ENCODE assay signal across 36 cellular contexts in the genomic region with DNA sequence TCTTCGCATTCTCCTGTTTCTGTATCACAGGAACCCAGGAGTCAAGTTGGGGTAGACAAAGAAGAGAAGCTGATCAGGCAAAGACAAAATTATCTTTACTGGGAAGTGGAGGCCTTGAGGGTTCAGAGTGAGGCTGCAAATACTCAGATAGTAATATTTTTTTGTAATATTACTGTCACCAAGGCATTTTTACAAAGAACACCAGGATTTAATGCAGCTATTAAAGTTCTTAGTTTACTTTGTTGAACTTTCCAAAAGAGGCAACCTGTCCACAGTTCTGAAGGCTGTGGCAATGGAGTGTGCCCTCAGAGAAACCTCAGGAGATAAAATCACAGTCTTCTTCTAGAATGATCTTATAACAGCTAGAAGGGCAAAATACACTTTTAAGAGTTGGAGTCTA.
"Had no signal": no experiment of that assay in that cellular context is flagged by ENCODE, and none has a peak within 500 bp of the region (broad histone marks: within the 10 kb centered on the region; RNA-seq: fewer than 3 reads in every experiment).

No MANE protein-coding gene starts in this region.

- H3K27me3 ChIP-seq: brain microvascular endothelial cell had no signal

- H3K4me2 ChIP-seq: PC-9 had no signal

- H3K9me3 Mint-ChIP-seq: activated CD4-positive, alpha-beta memory T cell treated with anti-CD3 and anti-CD28 coated beads, Interleukin-2, amount 10 ng/mL, durations not matched to agents 7 days and 5 days; activated naive CD4-positive, alpha-beta T cell treated with anti-CD3 and anti-CD28 coated beads, Interleukin-2, amount 10 ng/mL, durations not matched to agents 7 days and 5 days; activated naive CD8-positive, alpha-beta T cell treated with anti-CD3 and anti-CD28 coated beads, Interleukin-2, amount 50 U/mL, for 24 hours; IgD-negative memory B cell had no signal

- H3K27ac ChIP-seq: brain microvascular endothelial cell, PC-9, RWPE1, WERI-Rb-1 had no signal

- H3K4me3 ChIP-seq: PC-9 had no signal

- ATAC-seq: activated CD8-positive, alpha-beta memory T cell treated with anti-CD3 and anti-CD28 coated beads, Interleukin-2, amount 10 ng/mL, durations not matched to agents 7 days and 5 days; activated naive CD8-positive, alpha-beta T cell treated with anti-CD3 and anti-CD28 coated beads, Interleukin-2, amount 50 U/mL, for 24 hours; Right ventricle myocardium inferior had no signal

- DNase-seq: activated CD4-positive, alpha-beta memory T cell treated with anti-CD3 and anti-CD28 coated beads, Interleukin-2, amount 10 ng/mL, durations not matched to agents 7 days and 5 days; activated CD4-positive, alpha-beta T cell treated with anti-CD3 and anti-CD28 coated beads for 1 hour; activated CD4-positive, alpha-beta T cell treated with anti-CD3 and anti-CD28 coated beads for 48 hours; activated CD4-positive, CD25-positive, alpha-beta regulatory T cell; activated CD8-positive, alpha-beta memory T cell treated with anti-CD3 and anti-CD28 coated beads for 24 hours; activated CD8-positive, alpha-beta memory T cell treated with anti-CD3 and anti-CD28 coated beads, Interleukin-2, amount 10 ng/mL, durations not matched to agents 7 days and 5 days; activated CD8-positive, alpha-beta memory T cell treated with anti-CD3 and anti-CD28 coated beads, Interleukin-2, amount 50 U/mL, for 48 hours; activated effector memory CD4-positive, alpha-beta T cell treated with Interleukin-2 at 50 U/mL for 16 hours; activated naive CD4-positive, alpha-beta T cell treated with anti-CD3 and anti-CD28 coated beads, Interleukin-2, amount 10 ng/mL, durations not matched to agents 7 days and 5 days; activated naive CD8-positive, alpha-beta T cell treated with anti-CD3 and anti-CD28 coated beads, Interleukin-2, amount 50 U/mL, for 24 hours; activated T-cell treated with anti-CD3 and anti-CD28 coated beads, Interleukin-2, amount 50 U/mL, for 48 hours; amniotic stem cell; aorta; brain microvascular endothelial cell; Karpas-422; KBM-7; NCI-H1105; NCI-H1417 treated with DMSO at 0.1 percent for 48 hours; NCI-H1694; NCI-H1930; NCI-H2081 treated with DMSO at 0.1 percent for 48 hours; NCI-H345; NCI-H510A; NCI-H526; NCI-H748 treated with DMSO at 0.1 percent for 48 hours; PC-9; SIG-M5; SW 1271; T-helper 1 cell; T-helper 2 cell; T-helper 9 cell; WERI-Rb-1 had no signal

- H3K27me3 Mint-ChIP-seq: activated CD4-positive, alpha-beta memory T cell treated with anti-CD3 and anti-CD28 coated beads, Interleukin-2, amount 10 ng/mL, durations not matched to agents 7 days and 5 days; activated naive CD8-positive, alpha-beta T cell treated with anti-CD3 and anti-CD28 coated beads, Interleukin-2, amount 50 U/mL, for 24 hours had no signal

- H2AFZ ChIP-seq: PC-9 had no signal

- H3K27ac Mint-ChIP-seq: activated CD4-positive, alpha-beta memory T cell treated with anti-CD3 and anti-CD28 coated beads, Interleukin-2, amount 10 ng/mL, durations not matched to agents 7 days and 5 days; activated CD8-positive, alpha-beta memory T cell treated with anti-CD3 and anti-CD28 coated beads, Interleukin-2, amount 10 ng/mL, durations not matched to agents 7 days and 5 days; activated naive CD8-positive, alpha-beta T cell; activated naive CD8-positive, alpha-beta T cell treated with anti-CD3 and anti-CD28 coated beads, Interleukin-2, amount 50 U/mL, for 24 hours; IgD-negative memory B cell had no signal

- H3K4me1 Mint-ChIP-seq: activated CD4-positive, alpha-beta memory T cell treated with anti-CD3 and anti-CD28 coated beads, Interleukin-2, amount 10 ng/mL, durations not matched to agents 7 days and 5 days; activated CD8-positive, alpha-beta memory T cell treated with anti-CD3 and anti-CD28 coated beads, Interleukin-2, amount 10 ng/mL, durations not matched to agents 7 days and 5 days; activated naive CD4-positive, alpha-beta T cell treated with anti-CD3 and anti-CD28 coated beads, Interleukin-2, amount 10 ng/mL, durations not matched to agents 7 days and 5 days; activated naive CD8-positive, alpha-beta T cell treated with anti-CD3 and anti-CD28 coated beads, Interleukin-2, amount 50 U/mL, for 24 hours; IgD-negative memory B cell had no signal

- H3K36me3 ChIP-seq: brain microvascular endothelial cell, WERI-Rb-1 had no signal

- H3K4me3 Mint-ChIP-seq: activated CD4-positive, alpha-beta memory T cell treated with anti-CD3 and anti-CD28 coated beads, Interleukin-2, amount 10 ng/mL, durations not matched to agents 7 days and 5 days; activated CD8-positive, alpha-beta memory T cell treated with anti-CD3 and anti-CD28 coated beads, Interleukin-2, amount 10 ng/mL, durations not matched to agents 7 days and 5 days; activated naive CD4-positive, alpha-beta T cell treated with anti-CD3 and anti-CD28 coated beads, Interleukin-2, amount 10 ng/mL, durations not matched to agents 7 days and 5 days; activated naive CD8-positive, alpha-beta T cell; activated naive CD8-positive, alpha-beta T cell treated with anti-CD3 and anti-CD28 coated beads, Interleukin-2, amount 50 U/mL, for 24 hours; IgD-negative memory B cell had no signal

- H3K36me3 Mint-ChIP-seq: activated CD8-positive, alpha-beta memory T cell treated with anti-CD3 and anti-CD28 coated beads, Interleukin-2, amount 10 ng/mL, durations not matched to agents 7 days and 5 days; activated naive CD4-positive, alpha-beta T cell treated with anti-CD3 and anti-CD28 coated beads, Interleukin-2, amount 10 ng/mL, durations not matched to agents 7 days and 5 days; activated naive CD8-positive, alpha-beta T cell had no signal
